Comparison of ENCODE assay signal across 11 cellular contexts in the genomic region with DNA sequence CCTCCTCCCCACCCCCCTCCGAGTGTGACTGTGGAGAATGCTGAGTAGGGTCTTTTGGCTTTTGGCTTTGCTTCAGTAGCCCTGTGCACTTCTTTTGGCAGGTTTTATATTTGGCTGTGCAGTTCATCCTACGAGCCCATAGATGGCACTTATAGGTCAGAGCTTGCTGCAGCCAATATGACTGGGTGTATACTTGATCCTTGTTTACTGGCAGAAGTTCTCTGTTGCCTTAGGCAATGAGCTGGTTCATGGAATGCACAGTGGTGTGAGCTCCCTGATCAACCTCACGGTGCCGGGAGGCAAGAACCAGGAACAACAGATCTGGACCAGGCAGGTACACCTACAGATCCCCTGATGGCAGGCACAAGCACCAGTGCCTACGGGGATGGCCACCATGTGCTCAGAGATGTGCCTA.
DNase-seq lines count a peak whose midpoint lies in the region; ATAC-seq and TF ChIP-seq lines count a peak whose summit lies in the region.
"Had no signal": no experiment of that assay in that cellular context is flagged by ENCODE, and none has a peak within 500 bp of the region (broad histone marks: within the 10 kb centered on the region; RNA-seq: fewer than 3 reads in every experiment).

No MANE protein-coding gene starts in this region.

- H3K4me1 Mint-ChIP-seq in T-helper 17 cell = no peaks in the 10 kb centered on the region
- H3K4me1 Mint-ChIP-seq in CD4-positive, alpha-beta T cell (ENCODE audit: low read depth) = no peaks in the 10 kb centered on the region

- peak; percentile 34 for DNase-seq in NCI-H1092 treated with DMSO at 0.1 percent for 48 hours (lab: John Stamatoyannopoulos, UW)
- no peak for DNase-seq in NCI-H1092 (lab: John Stamatoyannopoulos, UW)
- peak; percentile 10 for DNase-seq in NCI-H510A (lab: John Stamatoyannopoulos, UW)
- DNase-seq in ecto neural progenitor cell (ENCODE audit: low spot score) = peak; percentile 49
- DNase-seq in renal cortical epithelial cell (ENCODE audit: low read depth) = peak; percentile 84
- DNase-seq in T-helper 17 cell = no peak
- DNase-seq in CD4-positive, alpha-beta T cell = no peak
- no peak for DNase-seq in activated CD4-positive, alpha-beta T cell treated with anti-CD3 and anti-CD28 coated beads, Interleukin-2, amount 50 U/mL, for 48 hours

- no peaks in the 10 kb centered on the region for H3K9me3 ChIP-seq in T-helper 17 cell (ENCODE audit: control insufficient read depth, low read length, poor library complexity, severe bottlenecking)
- peaks cover 36% of the 10 kb centered on the region for H3K9me3 ChIP-seq in CD4-positive, alpha-beta T cell (ENCODE audit: control insufficient read depth, low read length)

- intact Hi-C loops in CD4-positive, alpha-beta T cell (cut with DNase I, micrococcal nuclease) = no loop called here

- H3K27me3 ChIP-seq in CD4-positive, alpha-beta T cell (ENCODE audit: control insufficient read depth, insufficient read depth, low read length) = no peaks in the 10 kb centered on the region

- peaks cover 35% of the 10 kb centered on the region for H3K9me3 Mint-ChIP-seq in CD4-positive, alpha-beta T cell

- TF ChIP-seq CTCF in CD4-positive, alpha-beta T cell (IDR thresholded peaks at IDR 0.05) = no peak

- peaks cover 2% of the 10 kb centered on the region for H3K36me3 Mint-ChIP-seq in T-helper 17 cell (ENCODE audit: low read depth)
- H3K36me3 Mint-ChIP-seq in CD4-positive, alpha-beta T cell (ENCODE audit: low read depth) = peaks cover 95% of the 10 kb centered on the region

- H3K27ac Mint-ChIP-seq in T-helper 17 cell = no peak overlapping the region
- H3K27ac Mint-ChIP-seq in CD4-positive, alpha-beta T cell = no peak overlapping the region
- H3K27ac Mint-ChIP-seq: T-helper 1 cell treated with Interleukin-12 subunit alpha and Interleukin-12 subunit beta and Interleukin-4 antibody, amounts not matched to agents 30 μg/mL and 1 μg/mL, for 36 hours had no signal

- ATAC-seq in T-helper 17 cell = no peak
- ATAC-seq in CD4-positive, alpha-beta T cell (ENCODE audit: poor library complexity) = no peak

- H3K27ac ChIP-seq in CD4-positive, alpha-beta T cell (ENCODE audit: low read depth, low read length) = no peak overlapping the region
- H3K27ac ChIP-seq: parathyroid adenoma, thoracic aorta had no signal

- no peak overlapping the region for H3K4me3 Mint-ChIP-seq in T-helper 17 cell
- no peak overlapping the region for H3K4me3 Mint-ChIP-seq in CD4-positive, alpha-beta T cell
- H3K4me3 Mint-ChIP-seq: T-helper 1 cell treated with Interleukin-12 subunit alpha and Interleukin-12 subunit beta and Interleukin-4 antibody, amounts not matched to agents 30 μg/mL and 1 μg/mL, for 36 hours had no signal

- CTCF ChIA-PET in CD4-positive, alpha-beta T cell (lab: Charles Lee) = no interaction called here

- POLR2A ChIA-PET in CD4-positive, alpha-beta T cell (lab: Charles Lee) = no interaction called here

- H3K27me3 Mint-ChIP-seq in T-helper 17 cell = no peaks in the 10 kb centered on the region
- no peaks in the 10 kb centered on the region for H3K27me3 Mint-ChIP-seq in CD4-positive, alpha-beta T cell

Comparison
In these comparisons a context has a peak if more than half of its experiments do, and no peak if none do; other contexts are left out.
1. DNase-seq: peak in NCI-H1092 treated with DMSO at 0.1 percent for 48 hours (single experiment), NCI-H510A (single experiment), ecto neural progenitor cell (single experiment) and renal cortical epithelial cell (single experiment); none in NCI-H1092 (single experiment), T-helper 17 cell (0 of 3), CD4-positive, alpha-beta T cell (0 of 10) and activated CD4-positive, alpha-beta T cell treated with anti-CD3 and anti-CD28 coated beads, Interleukin-2, amount 50 U/mL, for 48 hours (0 of 2).